10 cellular contexts compared by ENCODE assay signal in genomic region chr2:38598200-38598990, GRCh38. TPM values are rescaled to one million over a fixed set of nuclear protein-coding genes. Genes with fewer than 3 reads are reported as not detected.
A peak's percentile ranks its signal among the peaks of the same experiment; 100 is the strongest.
DNase-seq lines count a peak whose midpoint lies in the region; ATAC-seq and TF ChIP-seq lines count a peak whose summit lies in the region.
"Had no signal": no experiment of that assay in that cellular context is flagged by ENCODE, and none has a peak within 500 bp of the region (broad histone marks: within the 10 kb centered on the region; RNA-seq: fewer than 3 reads in every experiment).

No MANE protein-coding gene starts in this region.

- peak overlapping the region; percentile 88 for H3K4me2 ChIP-seq in GM23338

- no peak overlapping the region for H2AFZ ChIP-seq in GM23338

- peak overlapping the region; percentile 36 for H3K4me3 Mint-ChIP-seq in GM23338
- peak overlapping the region; percentile 90 for H3K4me3 Mint-ChIP-seq in activated T-helper 2 cell treated with anti-CD3 and anti-CD28 coated beads, Interferon-gamma antibody, Interleukin-2, Interleukin-4, amounts not matched to agents 10 μg/mL and 5 μg/mL and 100 μg/mL, durations not matched to agents 14 hours and 24 hours and 36 hours (ENCODE audit: low read depth)

- ATAC-seq in GM23338 (no peak), HG02870 (IDR thresholded peaks at IDR 0.05; ENCODE audit: unreplicated experiment) (no peak), HG03108 (IDR thresholded peaks at IDR 0.05; ENCODE audit: unreplicated experiment) (no peak)

- TF ChIP-seq CTCF in A673 (conservative IDR thresholded peaks at IDR 0.05; ENCODE audit: low read depth, low read length), result no peak
- TF ChIP-seq CTCF in GM23338 (conservative IDR thresholded peaks at IDR 0.05; ENCODE audit: low read depth in 2 of 2), result no peak

- no peaks in the 10 kb centered on the region for H3F3A ChIP-seq in GM23338 (replicated peaks; ENCODE audit: low read depth)

- no peaks in the 10 kb centered on the region for H3K9me2 ChIP-seq in GM23338 (ENCODE audit: insufficient read depth)

- H3K36me3 ChIP-seq in A673 (ENCODE audit: insufficient read depth, low read length, poor library complexity, severe bottlenecking), result no peaks in the 10 kb centered on the region
- no peaks in the 10 kb centered on the region for H3K36me3 ChIP-seq in GM23338 (ENCODE audit: insufficient read depth)
- H3K36me3 ChIP-seq in muscle layer of colon (ENCODE audit: insufficient read depth, low read length), result no peaks in the 10 kb centered on the region

- H3K27me3 Mint-ChIP-seq in GM23338 (ENCODE audit: insufficient read depth, low read depth, poor library complexity), result peaks cover 8% of the 10 kb centered on the region
- H3K27me3 Mint-ChIP-seq in activated T-helper 2 cell treated with anti-CD3 and anti-CD28 coated beads, Interferon-gamma antibody, Interleukin-2, Interleukin-4, amounts not matched to agents 10 μg/mL and 5 μg/mL and 100 μg/mL, durations not matched to agents 14 hours and 24 hours and 36 hours (ENCODE audit: low read depth), result no peaks in the 10 kb centered on the region

- no peaks in the 10 kb centered on the region for H3K27me3 ChIP-seq in A673 (replicated peaks; ENCODE audit: insufficient read depth, low read depth, low read length, poor library complexity)
- no peaks in the 10 kb centered on the region for H3K27me3 ChIP-seq in GM23338 (ENCODE audit: insufficient read depth)
- H3K27me3 ChIP-seq in muscle layer of colon (ENCODE audit: control insufficient read depth in 1 of 2, insufficient read depth in 2 of 2, low read length in 2 of 2), result no peaks in the 10 kb centered on the region

- H3K4me3 ChIP-seq in A673 (ENCODE audit: low read depth, low read length, poor library complexity, severe bottlenecking) (peak overlapping the region; percentile 93), GM23338 (peak overlapping the region; percentile 63), muscle layer of colon (ENCODE audit: low read depth in 1 of 2, low read length in 2 of 2) (peak overlapping the region in 1 of 2 donors; percentile 29)

- H3K4me1 ChIP-seq in A673 (ENCODE audit: insufficient read depth, low read length, poor library complexity, severe bottlenecking) (peaks cover 49% of the 10 kb centered on the region), GM23338 (ENCODE audit: insufficient read depth) (peaks cover 35% of the 10 kb centered on the region), muscle layer of colon (ENCODE audit: insufficient read depth, low read length) (peaks cover 37% of the 10 kb centered on the region)

- peaks cover 43% of the 10 kb centered on the region for H3K4me1 Mint-ChIP-seq in GM23338
- H3K4me1 Mint-ChIP-seq in activated T-helper 2 cell treated with anti-CD3 and anti-CD28 coated beads, Interferon-gamma antibody, Interleukin-2, Interleukin-4, amounts not matched to agents 10 μg/mL and 5 μg/mL and 100 μg/mL, durations not matched to agents 14 hours and 24 hours and 36 hours (ENCODE audit: low read depth), result peaks cover 57% of the 10 kb centered on the region

- DNase-seq in A673 (ENCODE audit: low spot score) (no peak), GM23338 (ENCODE audit: low spot score) (peak; percentile 15), epidermal melanocyte (ENCODE audit: insufficient read length, low spot score) (no peak), anterior cingulate cortex (lab: John Stamatoyannopoulos, UW) (no peak)
- no peak for DNase-seq in activated T-helper 2 cell treated with anti-CD3 and anti-CD28 coated beads, Interferon-gamma antibody, Interleukin-2, Interleukin-4, amounts not matched to agents 10 μg/mL and 5 μg/mL and 100 μg/mL, durations not matched to agents 14 hours and 24 hours and 36 hours (ENCODE audit: low spot score)
- DNase-seq: NCI-H2171, T-helper 9 cell had no signal

- peak overlapping the region; percentile 5 for H3K9ac ChIP-seq in muscle layer of colon (ENCODE audit: low read length)

- H3K36me3 Mint-ChIP-seq in GM23338 (ENCODE audit: low read depth), result no peaks in the 10 kb centered on the region; the same call in 2 of the 3 replicates
- H3K36me3 Mint-ChIP-seq in activated T-helper 2 cell treated with anti-CD3 and anti-CD28 coated beads, Interferon-gamma antibody, Interleukin-2, Interleukin-4, amounts not matched to agents 10 μg/mL and 5 μg/mL and 100 μg/mL, durations not matched to agents 14 hours and 24 hours and 36 hours (ENCODE audit: low read depth), result peaks cover 39% of the 10 kb centered on the region

- H3K9me3 ChIP-seq in A673 (ENCODE audit: low read depth, low read length, poor library complexity, severe bottlenecking) (no peaks in the 10 kb centered on the region), muscle layer of colon (ENCODE audit: low read length) (no peaks in the 10 kb centered on the region)

- POLR2A ChIA-PET in A673 (lab: Charles Lee; ENCODE audit: low non-redundant PET), result interaction anchor here (1.0 kb wide), 1 partner anchor 148 kb away, joined by 3 read pairs; no protein-coding TSS in a partner anchor

- CTCF ChIA-PET in A673 (lab: Charles Lee), result no interaction called here

- no TSS peak for BruUV-seq in A673 (replicated peaks; lab: Mats Ljungman, UMichigan)

- peaks cover 85% of the 10 kb centered on the region for H3K79me2 ChIP-seq in GM23338 (replicated peaks; ENCODE audit: insufficient read depth)

- H4K20me1 ChIP-seq in GM23338 (replicated peaks; ENCODE audit: insufficient read depth), result peaks cover 35% of the 10 kb centered on the region

- H3K27ac Mint-ChIP-seq in GM23338, result 0 out of 2 replicates have a peak overlapping the region, but pooled peaks have one; percentile 9
- peak overlapping the region; percentile 14 for H3K27ac Mint-ChIP-seq in activated T-helper 2 cell treated with anti-CD3 and anti-CD28 coated beads, Interferon-gamma antibody, Interleukin-2, Interleukin-4, amounts not matched to agents 10 μg/mL and 5 μg/mL and 100 μg/mL, durations not matched to agents 14 hours and 24 hours and 36 hours

- intact Hi-C loops in A673 (cut with micrococcal nuclease; ENCODE audit: unreplicated experiment), result no loop called here
- intact Hi-C loops in activated T-helper 2 cell treated with anti-CD3 and anti-CD28 coated beads, Interferon-gamma antibody, Interleukin-2, Interleukin-4, amounts not matched to agents 10 μg/mL and 5 μg/mL and 100 μg/mL, durations not matched to agents 14 hours and 24 hours and 36 hours (cut with micrococcal nuclease), result no loop called here

- no peaks in the 10 kb centered on the region for H3K9me3 Mint-ChIP-seq in GM23338
- H3K9me3 Mint-ChIP-seq in activated T-helper 2 cell treated with anti-CD3 and anti-CD28 coated beads, Interferon-gamma antibody, Interleukin-2, Interleukin-4, amounts not matched to agents 10 μg/mL and 5 μg/mL and 100 μg/mL, durations not matched to agents 14 hours and 24 hours and 36 hours, result no peaks in the 10 kb centered on the region

- H3K27ac ChIP-seq in A673 (ENCODE audit: low read depth, low read length, poor library complexity, severe bottlenecking), result peak overlapping the region; percentile 20
- H3K27ac ChIP-seq in GM23338 (ENCODE audit: low read depth), result no peak overlapping the region
- peak overlapping the region; percentile 46 for H3K27ac ChIP-seq in muscle layer of colon (ENCODE audit: low read depth, low read length)

TF ChIP-seq in GM23338, 12 proteins besides CTCF, POLR2A, EP300 and RAD21 (continues in another document):
- TF ChIP-seq JUNB (IDR thresholded peaks at IDR 0.05; ENCODE audit: unreplicated experiment), result no peak
- no peak for TF ChIP-seq NANOG (IDR thresholded peaks at IDR 0.05; ENCODE audit: borderline replicate concordance)
- no peak for TF ChIP-seq STAT1 (IDR thresholded peaks at IDR 0.05; ENCODE audit: unreplicated experiment)
- no peak for TF ChIP-seq EZH2 (IDR thresholded peaks at IDR 0.05; ENCODE audit: low read depth, unreplicated experiment)
- TF ChIP-seq ZNF114 (CRISPR knock-in tag; IDR thresholded peaks at IDR 0.05), result no peak
- no peak for TF ChIP-seq EZH2phosphoT487 (IDR thresholded peaks at IDR 0.05; ENCODE audit: unreplicated experiment)
- no peak for TF ChIP-seq ZNF331 (CRISPR knock-in tag; IDR thresholded peaks at IDR 0.05; ENCODE audit: low read depth)
- TF ChIP-seq, protein P1, sequence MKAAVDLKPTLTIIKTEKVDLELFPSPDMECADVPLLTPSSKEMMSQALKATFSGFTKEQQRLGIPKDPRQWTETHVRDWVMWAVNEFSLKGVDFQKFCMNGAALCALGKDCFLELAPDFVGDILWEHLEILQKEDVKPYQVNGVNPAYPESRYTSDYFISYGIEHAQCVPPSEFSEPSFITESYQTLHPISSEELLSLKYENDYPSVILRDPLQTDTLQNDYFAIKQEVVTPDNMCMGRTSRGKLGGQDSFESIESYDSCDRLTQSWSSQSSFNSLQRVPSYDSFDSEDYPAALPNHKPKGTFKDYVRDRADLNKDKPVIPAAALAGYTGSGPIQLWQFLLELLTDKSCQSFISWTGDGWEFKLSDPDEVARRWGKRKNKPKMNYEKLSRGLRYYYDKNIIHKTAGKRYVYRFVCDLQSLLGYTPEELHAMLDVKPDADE (IDR thresholded peaks at IDR 0.05), result no peak
- TF ChIP-seq CREB1 (CRISPR knock-in tag; IDR thresholded peaks at IDR 0.05; ENCODE audit: low read depth), result no peak
- TF ChIP-seq POLR2AphosphoS5 (IDR thresholded peaks at IDR 0.05; ENCODE audit: low read depth), result no peak

RNA-seq across cellular contexts. Expression of gene HNRNPLL, which starts 4.3 kb away (rescaled TPM):
- 73.8 and 82.0 TPM in 2 replicates for total RNA-seq in A673 (2021)
- 53.4 and 61.9 TPM in 2 replicates for total RNA-seq in GM23338 (2014; rRNA removed; shearing (Covaris generic))
- 42.2 and 42.5 TPM in 2 replicates for polyA plus RNA-seq in GM23338 (2016; fragmentation: Nextera tagmentation; extraction: Ambion mirVana)
- 65.7 and 67.7 TPM in 2 replicates for total RNA-seq in activated T-helper 2 cell treated with anti-CD3 and anti-CD28 coated beads, Interferon-gamma antibody, Interleukin-2, Interleukin-4, amounts not matched to agents 10 μg/mL and 5 μg/mL and 100 μg/mL, durations not matched to agents 14 hours and 24 hours and 36 hours
